1 cellular context compared by ENCODE assay signal in genomic region chr14:24138396-24139271, GRCh38.
TF ChIP-seq lines count a peak whose summit lies in the region.

No MANE protein-coding gene starts in this region.

TF ChIP-seq in HepG2, 621 proteins besides CTCF, POLR2A, EP300 and RAD21 (continued from another document and continues in another):
- TF ChIP-seq ZNF782 (CRISPR knock-in tag; IDR thresholded peaks at IDR 0.05; ENCODE audit: borderline replicate concordance) (0 out of 2 replicates have a peak, but pooled peaks have one; percentile 29), NCOA2 (CRISPR knock-in tag; IDR thresholded peaks at IDR 0.05) (no peak), ZNF253 (CRISPR knock-in tag; IDR thresholded peaks at IDR 0.05; ENCODE audit: borderline replicate concordance) (no peak), MIER2 (CRISPR knock-in tag; IDR thresholded peaks at IDR 0.05) (no peak), KDM6A (CRISPR knock-in tag; IDR thresholded peaks at IDR 0.05; ENCODE audit: low read depth) (no peak), TCF7L2 (IDR thresholded peaks at IDR 0.05; ENCODE audit: low read depth, low read length) (no peak), ZNF44 (CRISPR knock-in tag; IDR thresholded peaks at IDR 0.05) (no peak), ZNF333 (CRISPR knock-in tag; IDR thresholded peaks at IDR 0.05; ENCODE audit: borderline replicate concordance) (0 out of 2 replicates have a peak, but pooled peaks have one; percentile 53), PPARG (CRISPR knock-in tag; conservative IDR thresholded peaks at IDR 0.05) (0 out of 2 replicates have a peak, but pooled peaks have one; percentile 3), MEIS2 (CRISPR knock-in tag; IDR thresholded peaks at IDR 0.05) (0 out of 2 replicates have a peak, but pooled peaks have one; percentile 50), UBTF (CRISPR knock-in tag; IDR thresholded peaks at IDR 0.05) (peak; percentile 29; the same call in 1 of the 2 replicates), ZNF569 (CRISPR knock-in tag; IDR thresholded peaks at IDR 0.05; ENCODE audit: borderline replicate concordance) (no peak), ZNF282 (IDR thresholded peaks at IDR 0.05; ENCODE audit: partially characterized antibody) (no peak), NR2F2 (IDR thresholded peaks at IDR 0.05; ENCODE audit: borderline replicate concordance, low read depth) (no peak), ZNF343 (CRISPR knock-in tag; IDR thresholded peaks at IDR 0.05) (no peak), HNF4A (CRISPR knock-in tag; IDR thresholded peaks at IDR 0.05) (peak; percentile 28; the same call in 1 of the 2 replicates), ZNF607 (CRISPR knock-in tag; IDR thresholded peaks at IDR 0.05; ENCODE audit: borderline replicate concordance) (no peak), ARNTL (CRISPR knock-in tag; IDR thresholded peaks at IDR 0.05) (0 out of 2 replicates have a peak, but pooled peaks have one; percentile 41), ATRX (CRISPR knock-in tag; IDR thresholded peaks at IDR 0.05; ENCODE audit: borderline replicate concordance) (no peak), ZFP36 (IDR thresholded peaks at IDR 0.05; ENCODE audit: borderline replicate concordance, low read depth, low read length, partially characterized antibody) (no peak), ZNF704 (CRISPR knock-in tag; IDR thresholded peaks at IDR 0.05; ENCODE audit: borderline replicate concordance) (no peak; the same call in 1 of the 2 replicates), ZSCAN30 (CRISPR knock-in tag; IDR thresholded peaks at IDR 0.05) (no peak), E2F5 (CRISPR knock-in tag; conservative IDR thresholded peaks at IDR 0.05) (no peak), HNRNPUL1 (IDR thresholded peaks at IDR 0.05; ENCODE audit: low read depth, low read length) (no peak), RARA (CRISPR knock-in tag; IDR thresholded peaks at IDR 0.05) (peak; percentile 35; the same call in 1 of the 2 replicates), POLR2G (IDR thresholded peaks at IDR 0.05; ENCODE audit: low read depth, low read length) (peak; percentile 31; the same call in 1 of the 2 replicates), HBP1 (CRISPR knock-in tag; IDR thresholded peaks at IDR 0.05; ENCODE audit: low read depth) (no peak), MBNL3 (CRISPR knock-in tag; conservative IDR thresholded peaks at IDR 0.05) (no peak), GLI4 (CRISPR knock-in tag; IDR thresholded peaks at IDR 0.05; ENCODE audit: borderline replicate concordance) (no peak)
- TF ChIP-seq, protein P1, sequence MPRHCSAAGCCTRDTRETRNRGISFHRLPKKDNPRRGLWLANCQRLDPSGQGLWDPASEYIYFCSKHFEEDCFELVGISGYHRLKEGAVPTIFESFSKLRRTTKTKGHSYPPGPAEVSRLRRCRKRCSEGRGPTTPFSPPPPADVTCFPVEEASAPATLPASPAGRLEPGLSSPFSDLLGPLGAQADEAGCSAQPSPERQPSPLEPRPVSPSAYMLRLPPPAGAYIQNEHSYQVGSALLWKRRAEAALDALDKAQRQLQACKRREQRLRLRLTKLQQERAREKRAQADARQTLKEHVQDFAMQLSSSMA (CRISPR knock-in tag; IDR thresholded peaks at IDR 0.05) = no peak
- TF ChIP-seq, protein P2, sequence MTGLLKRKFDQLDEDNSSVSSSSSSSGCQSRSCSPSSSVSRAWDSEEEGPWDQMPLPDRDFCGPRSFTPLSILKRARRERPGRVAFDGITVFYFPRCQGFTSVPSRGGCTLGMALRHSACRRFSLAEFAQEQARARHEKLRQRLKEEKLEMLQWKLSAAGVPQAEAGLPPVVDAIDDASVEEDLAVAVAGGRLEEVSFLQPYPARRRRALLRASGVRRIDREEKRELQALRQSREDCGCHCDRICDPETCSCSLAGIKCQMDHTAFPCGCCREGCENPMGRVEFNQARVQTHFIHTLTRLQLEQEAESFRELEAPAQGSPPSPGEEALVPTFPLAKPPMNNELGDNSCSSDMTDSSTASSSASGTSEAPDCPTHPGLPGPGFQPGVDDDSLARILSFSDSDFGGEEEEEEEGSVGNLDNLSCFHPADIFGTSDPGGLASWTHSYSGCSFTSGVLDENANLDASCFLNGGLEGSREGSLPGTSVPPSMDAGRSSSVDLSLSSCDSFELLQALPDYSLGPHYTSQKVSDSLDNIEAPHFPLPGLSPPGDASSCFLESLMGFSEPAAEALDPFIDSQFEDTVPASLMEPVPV (CRISPR knock-in tag; IDR thresholded peaks at IDR 0.05) = 0 out of 2 replicates have a peak, but pooled peaks have one; percentile 8
- TF ChIP-seq, protein P3, sequence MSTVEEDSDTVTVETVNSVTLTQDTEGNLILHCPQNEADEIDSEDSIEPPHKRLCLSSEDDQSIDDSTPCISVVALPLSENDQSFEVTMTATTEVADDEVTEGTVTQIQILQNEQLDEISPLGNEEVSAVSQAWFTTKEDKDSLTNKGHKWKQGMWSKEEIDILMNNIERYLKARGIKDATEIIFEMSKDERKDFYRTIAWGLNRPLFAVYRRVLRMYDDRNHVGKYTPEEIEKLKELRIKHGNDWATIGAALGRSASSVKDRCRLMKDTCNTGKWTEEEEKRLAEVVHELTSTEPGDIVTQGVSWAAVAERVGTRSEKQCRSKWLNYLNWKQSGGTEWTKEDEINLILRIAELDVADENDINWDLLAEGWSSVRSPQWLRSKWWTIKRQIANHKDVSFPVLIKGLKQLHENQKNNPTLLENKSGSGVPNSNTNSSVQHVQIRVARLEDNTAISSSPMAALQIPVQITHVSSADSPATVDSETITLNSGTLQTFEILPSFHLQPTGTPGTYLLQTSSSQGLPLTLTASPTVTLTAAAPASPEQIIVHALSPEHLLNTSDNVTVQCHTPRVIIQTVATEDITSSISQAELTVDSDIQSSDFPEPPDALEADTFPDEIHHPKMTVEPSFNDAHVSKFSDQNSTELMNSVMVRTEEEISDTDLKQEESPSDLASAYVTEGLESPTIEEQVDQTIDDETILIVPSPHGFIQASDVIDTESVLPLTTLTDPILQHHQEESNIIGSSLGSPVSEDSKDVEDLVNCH (CRISPR knock-in tag; IDR thresholded peaks at IDR 0.05) = no peak
- TF ChIP-seq, protein P4, sequence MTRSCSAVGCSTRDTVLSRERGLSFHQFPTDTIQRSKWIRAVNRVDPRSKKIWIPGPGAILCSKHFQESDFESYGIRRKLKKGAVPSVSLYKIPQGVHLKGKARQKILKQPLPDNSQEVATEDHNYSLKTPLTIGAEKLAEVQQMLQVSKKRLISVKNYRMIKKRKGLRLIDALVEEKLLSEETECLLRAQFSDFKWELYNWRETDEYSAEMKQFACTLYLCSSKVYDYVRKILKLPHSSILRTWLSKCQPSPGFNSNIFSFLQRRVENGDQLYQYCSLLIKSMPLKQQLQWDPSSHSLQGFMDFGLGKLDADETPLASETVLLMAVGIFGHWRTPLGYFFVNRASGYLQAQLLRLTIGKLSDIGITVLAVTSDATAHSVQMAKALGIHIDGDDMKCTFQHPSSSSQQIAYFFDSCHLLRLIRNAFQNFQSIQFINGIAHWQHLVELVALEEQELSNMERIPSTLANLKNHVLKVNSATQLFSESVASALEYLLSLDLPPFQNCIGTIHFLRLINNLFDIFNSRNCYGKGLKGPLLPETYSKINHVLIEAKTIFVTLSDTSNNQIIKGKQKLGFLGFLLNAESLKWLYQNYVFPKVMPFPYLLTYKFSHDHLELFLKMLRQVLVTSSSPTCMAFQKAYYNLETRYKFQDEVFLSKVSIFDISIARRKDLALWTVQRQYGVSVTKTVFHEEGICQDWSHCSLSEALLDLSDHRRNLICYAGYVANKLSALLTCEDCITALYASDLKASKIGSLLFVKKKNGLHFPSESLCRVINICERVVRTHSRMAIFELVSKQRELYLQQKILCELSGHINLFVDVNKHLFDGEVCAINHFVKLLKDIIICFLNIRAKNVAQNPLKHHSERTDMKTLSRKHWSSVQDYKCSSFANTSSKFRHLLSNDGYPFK (CRISPR knock-in tag; IDR thresholded peaks at IDR 0.05; ENCODE audit: borderline replicate concordance) = peak; percentile 17; the same call in 1 of the 2 replicates
- TF ChIP-seq, protein P5, sequence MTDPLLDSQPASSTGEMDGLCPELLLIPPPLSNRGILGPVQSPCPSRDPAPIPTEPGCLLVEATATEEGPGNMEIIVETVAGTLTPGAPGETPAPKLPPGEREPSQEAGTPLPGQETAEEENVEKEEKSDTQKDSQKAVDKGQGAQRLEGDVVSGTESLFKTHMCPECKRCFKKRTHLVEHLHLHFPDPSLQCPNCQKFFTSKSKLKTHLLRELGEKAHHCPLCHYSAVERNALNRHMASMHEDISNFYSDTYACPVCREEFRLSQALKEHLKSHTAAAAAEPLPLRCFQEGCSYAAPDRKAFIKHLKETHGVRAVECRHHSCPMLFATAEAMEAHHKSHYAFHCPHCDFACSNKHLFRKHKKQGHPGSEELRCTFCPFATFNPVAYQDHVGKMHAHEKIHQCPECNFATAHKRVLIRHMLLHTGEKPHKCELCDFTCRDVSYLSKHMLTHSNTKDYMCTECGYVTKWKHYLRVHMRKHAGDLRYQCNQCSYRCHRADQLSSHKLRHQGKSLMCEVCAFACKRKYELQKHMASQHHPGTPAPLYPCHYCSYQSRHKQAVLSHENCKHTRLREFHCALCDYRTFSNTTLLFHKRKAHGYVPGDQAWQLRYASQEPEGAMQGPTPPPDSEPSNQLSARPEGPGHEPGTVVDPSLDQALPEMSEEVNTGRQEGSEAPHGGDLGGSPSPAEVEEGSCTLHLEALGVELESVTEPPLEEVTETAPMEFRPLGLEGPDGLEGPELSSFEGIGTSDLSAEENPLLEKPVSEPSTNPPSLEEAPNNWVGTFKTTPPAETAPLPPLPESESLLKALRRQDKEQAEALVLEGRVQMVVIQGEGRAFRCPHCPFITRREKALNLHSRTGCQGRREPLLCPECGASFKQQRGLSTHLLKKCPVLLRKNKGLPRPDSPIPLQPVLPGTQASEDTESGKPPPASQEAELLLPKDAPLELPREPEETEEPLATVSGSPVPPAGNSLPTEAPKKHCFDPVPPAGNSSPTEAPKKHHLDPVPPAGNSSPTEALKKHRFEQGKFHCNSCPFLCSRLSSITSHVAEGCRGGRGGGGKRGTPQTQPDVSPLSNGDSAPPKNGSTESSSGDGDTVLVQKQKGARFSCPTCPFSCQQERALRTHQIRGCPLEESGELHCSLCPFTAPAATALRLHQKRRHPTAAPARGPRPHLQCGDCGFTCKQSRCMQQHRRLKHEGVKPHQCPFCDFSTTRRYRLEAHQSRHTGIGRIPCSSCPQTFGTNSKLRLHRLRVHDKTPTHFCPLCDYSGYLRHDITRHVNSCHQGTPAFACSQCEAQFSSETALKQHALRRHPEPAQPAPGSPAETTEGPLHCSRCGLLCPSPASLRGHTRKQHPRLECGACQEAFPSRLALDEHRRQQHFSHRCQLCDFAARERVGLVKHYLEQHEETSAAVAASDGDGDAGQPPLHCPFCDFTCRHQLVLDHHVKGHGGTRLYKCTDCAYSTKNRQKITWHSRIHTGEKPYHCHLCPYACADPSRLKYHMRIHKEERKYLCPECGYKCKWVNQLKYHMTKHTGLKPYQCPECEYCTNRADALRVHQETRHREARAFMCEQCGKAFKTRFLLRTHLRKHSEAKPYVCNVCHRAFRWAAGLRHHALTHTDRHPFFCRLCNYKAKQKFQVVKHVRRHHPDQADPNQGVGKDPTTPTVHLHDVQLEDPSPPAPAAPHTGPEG (CRISPR knock-in tag; IDR thresholded peaks at IDR 0.05) = no peak
- TF ChIP-seq, protein P6, sequence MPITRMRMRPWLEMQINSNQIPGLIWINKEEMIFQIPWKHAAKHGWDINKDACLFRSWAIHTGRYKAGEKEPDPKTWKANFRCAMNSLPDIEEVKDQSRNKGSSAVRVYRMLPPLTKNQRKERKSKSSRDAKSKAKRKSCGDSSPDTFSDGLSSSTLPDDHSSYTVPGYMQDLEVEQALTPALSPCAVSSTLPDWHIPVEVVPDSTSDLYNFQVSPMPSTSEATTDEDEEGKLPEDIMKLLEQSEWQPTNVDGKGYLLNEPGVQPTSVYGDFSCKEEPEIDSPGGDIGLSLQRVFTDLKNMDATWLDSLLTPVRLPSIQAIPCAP (CRISPR knock-in tag; IDR thresholded peaks at IDR 0.05; ENCODE audit: low read depth) = no peak
